20 cellular contexts compared by ENCODE assay signal in genomic region chr10:23375366-23375765, GRCh38. TPM values are rescaled to one million over a fixed set of nuclear protein-coding genes. Genes with fewer than 3 reads are reported as not detected.
DNase-seq lines count a peak whose midpoint lies in the region; FAIRE-seq and TF ChIP-seq lines count a peak whose summit lies in the region.
"Had no signal": no experiment of that assay in that cellular context is flagged by ENCODE, and none has a peak within 500 bp of the region (broad histone marks: within the 10 kb centered on the region; RNA-seq: fewer than 3 reads in every experiment).

No MANE protein-coding gene starts in this region.

- H2BK5ac ChIP-seq in mesendoderm (ENCODE audit: low read length): no peak overlapping the region

- H3K36me3 ChIP-seq in astrocyte (ENCODE audit: insufficient read depth, low read length): no peaks in the 10 kb centered on the region
- H3K36me3 ChIP-seq in mesendoderm (ENCODE audit: control insufficient read depth, insufficient read depth, low read length): no peaks in the 10 kb centered on the region

- H4K8ac ChIP-seq in mesendoderm (ENCODE audit: low read depth, low read length): no peak overlapping the region

- H4K5ac ChIP-seq in mesendoderm (ENCODE audit: low read length): no peak overlapping the region

- H3K4me3 ChIP-seq in astrocyte (ENCODE audit: insufficient read depth, low read depth, low read length) (no peak overlapping the region), mesendoderm (ENCODE audit: low read length) (no peak overlapping the region)
- H3K4me3 ChIP-seq: A549 had no signal

- H3K36me3 Mint-ChIP-seq in astrocyte (ENCODE audit: low read depth, unreplicated experiment): no peaks in the 10 kb centered on the region
- H3K36me3 Mint-ChIP-seq: CD8-positive, alpha-beta T cell had no signal

- no peak overlapping the region for H2AK5ac ChIP-seq in mesendoderm (ENCODE audit: low read length)

- H3K56ac ChIP-seq in mesendoderm (ENCODE audit: low read length): no peak overlapping the region

- H3K18ac ChIP-seq in mesendoderm (ENCODE audit: low read length): no peak overlapping the region

- H3K27ac ChIP-seq in astrocyte (ENCODE audit: low read depth, low read length) (no peak overlapping the region), mesendoderm (ENCODE audit: low read depth, low read length) (no peak overlapping the region)
- H3K27ac ChIP-seq: A549 had no signal

- H3K9me3 Mint-ChIP-seq in astrocyte (ENCODE audit: unreplicated experiment): peaks cover 1% of the 10 kb centered on the region
- H3K9me3 Mint-ChIP-seq: CD8-positive, alpha-beta T cell; IgD-negative memory B cell had no signal

- FAIRE-seq in astrocyte (lab: Jason Lieb, UNC): no peak
- FAIRE-seq: A549, G401.6 had no signal

- H3K4ac ChIP-seq in mesendoderm (ENCODE audit: low read depth, low read length): no peak overlapping the region

- H3K4me1 Mint-ChIP-seq in astrocyte (ENCODE audit: low read depth, unreplicated experiment): peaks cover under 1% of the 10 kb centered on the region

- peak overlapping the region; percentile 27 for H3K27ac Mint-ChIP-seq in astrocyte (ENCODE audit: unreplicated experiment)
- H3K27ac Mint-ChIP-seq: CD8-positive, alpha-beta T cell; IgD-negative memory B cell had no signal

- no peaks in the 10 kb centered on the region for H3K79me1 ChIP-seq in mesendoderm (ENCODE audit: low read length)

- H3K4me1 ChIP-seq in astrocyte (ENCODE audit: insufficient read depth, low read length): no peaks in the 10 kb centered on the region
- no peaks in the 10 kb centered on the region for H3K4me1 ChIP-seq in mesendoderm (ENCODE audit: control insufficient read depth, low read depth, low read length)
- H3K4me1 ChIP-seq: A549 had no signal

- H3K27me3 Mint-ChIP-seq in astrocyte (ENCODE audit: low read depth, unreplicated experiment): no peaks in the 10 kb centered on the region

- no peaks in the 10 kb centered on the region for H3K79me2 ChIP-seq in astrocyte (ENCODE audit: insufficient read depth, low read length)
- no peaks in the 10 kb centered on the region for H3K79me2 ChIP-seq in mesendoderm (ENCODE audit: control insufficient read depth, insufficient read depth, low read length)

- H3K9me3 ChIP-seq in astrocyte (ENCODE audit: insufficient read depth, low read depth, low read length): no peaks in the 10 kb centered on the region
- H3K9me3 ChIP-seq: A549 had no signal

- WGBS in mesendoderm (ENCODE audit: extremely low coverage, insufficient coverage, low lambda C conversion rate): no CpG with 5 or more reads among the region's 4 CpGs

- no peak overlapping the region for H3K4me2 ChIP-seq in astrocyte (ENCODE audit: low read length)
- H3K4me2 ChIP-seq in mesendoderm (ENCODE audit: low read length): no peak overlapping the region
- H3K4me2 ChIP-seq: A549 had no signal

- no peak overlapping the region for H3K9ac ChIP-seq in astrocyte (ENCODE audit: low read length)
- no peak overlapping the region for H3K9ac ChIP-seq in mesendoderm (ENCODE audit: low read length)

- no peak overlapping the region for H2AFZ ChIP-seq in astrocyte (ENCODE audit: low read depth, low read length)

- H3K4me3 Mint-ChIP-seq in astrocyte (ENCODE audit: unreplicated experiment): no peak overlapping the region
- H3K4me3 Mint-ChIP-seq: CD8-positive, alpha-beta T cell; IgD-negative memory B cell had no signal

- no peak overlapping the region for H2BK15ac ChIP-seq in mesendoderm (replicated peaks; ENCODE audit: low read depth)

- no peaks in the 10 kb centered on the region for H3K27me3 ChIP-seq in astrocyte (ENCODE audit: insufficient read depth, low read length)
- H3K27me3 ChIP-seq in mesendoderm (ENCODE audit: insufficient read depth, low read length, poor library complexity): no peaks in the 10 kb centered on the region

- no peak overlapping the region for H2BK120ac ChIP-seq in mesendoderm (ENCODE audit: low read depth, low read length)

- H4K20me1 ChIP-seq in astrocyte (ENCODE audit: insufficient read depth, low read length): no peaks in the 10 kb centered on the region

- DNase-seq in Daoy (ENCODE audit: low read depth): peak; percentile 11
- DNase-seq in M059J (ENCODE audit: low read depth): peak; percentile 27
- no peak for DNase-seq in astrocyte (ENCODE audit: low read depth)
- peak; percentile 23 for DNase-seq in mesendoderm
- DNase-seq in NCI-H1048 (lab: John Stamatoyannopoulos, UW): no peak
- DNase-seq in SHP77 (lab: John Stamatoyannopoulos, UW): no peak
- no peak for DNase-seq in NCI-H345 treated with DMSO at 0.1 percent for 48 hours (lab: John Stamatoyannopoulos, UW; ENCODE audit: unreplicated experiment)
- DNase-seq in LoVo (ENCODE audit: low spot score): no peak
- DNase-seq: CD8-positive, alpha-beta T cell; HCEC 1CT; Kasumi-1; NCI-H1105 treated with DMSO at 0.1 percent for 48 hours; NCI-H1694; NCI-H2081 treated with DMSO at 0.1 percent for 48 hours; NCI-H510A treated with DMSO at 0.1 percent for 48 hours; NCI-H774 had no signal

- no peak for TF ChIP-seq CTCF in astrocyte (IDR thresholded peaks at IDR 0.05; ENCODE audit: insufficient read depth, low read depth, low read length)

- no peak overlapping the region for H3K23ac ChIP-seq in mesendoderm (ENCODE audit: low read length)

RNA-seq across cellular contexts. Expression of gene C10orf67, which starts 30.8 kb away (rescaled TPM):
- not detected in 2 replicates for total RNA-seq in Daoy (2014; rRNA removed; shearing (Covaris generic))
- 0.02 and 0.05 TPM in 2 replicates for total RNA-seq in M059J (2014; rRNA removed; shearing (Covaris generic))
- total RNA-seq in astrocyte: 0.27 and 0.46 TPM in 2 replicates
- 0.07 TPM for polyA plus RNA-seq in mesendoderm (2013, experiment 1 of 2)
- not detected for polyA plus RNA-seq in mesendoderm (2013, experiment 2 of 2)
- total RNA-seq: CD8-positive, alpha-beta T cell; RPMI7951 had no signal
- polyA plus RNA-seq: IgD-negative memory B cell had no signal

Comparison
In these comparisons a context has a peak if more than half of its experiments do, and no peak if none do; other contexts are left out.
1. DNase-seq: peak in Daoy (single experiment), M059J (single experiment) and mesendoderm (single experiment); none in astrocyte (single experiment), NCI-H1048 (single experiment), SHP77 (0 of 2), NCI-H345 treated with DMSO at 0.1 percent for 48 hours (single experiment) and LoVo (single experiment).